9 cellular contexts compared by ENCODE assay signal in the genomic region with DNA sequence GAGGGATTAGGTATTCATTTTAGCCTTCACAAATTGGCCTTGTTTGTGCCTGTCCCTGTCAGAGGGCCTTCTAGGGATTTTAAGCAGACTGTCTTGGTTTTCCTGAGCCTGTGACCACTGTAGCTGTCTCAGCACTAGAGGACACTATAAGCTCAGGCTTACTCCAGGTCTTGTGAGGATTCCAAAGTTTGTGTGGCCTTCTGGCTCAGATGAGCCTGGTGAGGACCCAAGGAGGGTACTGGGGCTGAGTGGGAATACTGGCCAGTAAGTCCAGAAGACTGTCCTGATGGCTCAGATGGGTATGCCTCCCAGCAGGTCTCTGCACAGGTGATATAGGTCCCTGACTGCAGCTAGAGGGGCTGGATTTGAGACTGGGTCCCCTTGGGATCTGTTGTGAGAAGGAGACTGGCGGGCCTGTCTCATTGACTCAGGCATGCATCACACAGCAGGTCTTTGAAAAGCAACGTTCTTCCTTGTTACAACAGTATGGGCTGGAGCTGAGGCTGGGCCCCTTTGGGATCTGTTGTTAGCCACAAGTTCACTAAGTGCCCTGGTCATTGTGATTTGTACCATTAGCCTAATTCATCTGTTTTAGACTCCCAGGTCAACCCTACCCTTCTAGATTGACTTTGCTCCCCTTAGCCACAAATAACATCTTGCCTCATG. TPM values are rescaled to one million over a fixed set of nuclear protein-coding genes. Genes with fewer than 3 reads are reported as not detected.
A peak's percentile ranks its signal among the peaks of the same experiment; 100 is the strongest.
DNase-seq lines count a peak whose midpoint lies in the region; ATAC-seq and TF ChIP-seq lines count a peak whose summit lies in the region.
"Had no signal": no experiment of that assay in that cellular context is flagged by ENCODE, and none has a peak within 500 bp of the region (broad histone marks: within the 10 kb centered on the region; RNA-seq: fewer than 3 reads in every experiment).

No MANE protein-coding gene starts in this region.

- no peaks in the 10 kb centered on the region for H3K36me3 Mint-ChIP-seq in stimulated activated effector memory CD8-positive, alpha-beta T cell treated with anti-CD3 and anti-CD28 coated beads, Interleukin-12 subunit alpha, Interleukin-12 subunit beta, amount 100 ng/mL, for 72 hours

- H3K4me2 ChIP-seq in HCT116 (ENCODE audit: low read length) (no peak overlapping the region), OCI-LY3 (ENCODE audit: low read length) (peak overlapping the region; percentile 35)

- BruUV-seq in HCT116 (replicated peaks; lab: Mats Ljungman, UMichigan), result no TSS peak

- H3K9me3 ChIP-seq in HCT116 (ENCODE audit: control insufficient read depth in 1 of 2, insufficient read depth in 1 of 2, low read depth in 1 of 2, low read length in 2 of 2) (no peaks in the 10 kb centered on the region), OCI-LY3 (ENCODE audit: insufficient read depth, low read length) (no peaks in the 10 kb centered on the region)

- DNase-seq in GM13977 (ENCODE audit: low spot score) (no peak), HCT116 (ENCODE audit: low read depth, low spot score) (peak; percentile 16), kidney glomerular epithelial cell (lab: John Stamatoyannopoulos, UW) (peak; percentile 60), NCI-H128 (lab: John Stamatoyannopoulos, UW; ENCODE audit: unreplicated experiment) (no peak), HT-29 (ENCODE audit: low spot score) (no peak)
- DNase-seq in stimulated activated effector memory CD8-positive, alpha-beta T cell treated with anti-CD3 and anti-CD28 coated beads, Interleukin-12 subunit alpha, Interleukin-12 subunit beta, amount 100 ng/mL, for 72 hours (ENCODE audit: low spot score in 2 of 2), result no peak
- no peak for DNase-seq in activated CD4-positive, alpha-beta T cell treated with anti-CD3 and anti-CD28 coated beads for 1 hour
- DNase-seq: left cardiac atrium had no signal

- H4K20me1 ChIP-seq in HCT116 (ENCODE audit: insufficient read depth) (no peaks in the 10 kb centered on the region), OCI-LY3 (ENCODE audit: insufficient read depth, low read length) (no peaks in the 10 kb centered on the region)

- H3K9me2 ChIP-seq in HCT116 (ENCODE audit: insufficient read depth), result no peaks in the 10 kb centered on the region

- H3K27ac ChIP-seq in HCT116 (ENCODE audit: low read depth, low read length) (no peak overlapping the region), OCI-LY3 (ENCODE audit: low read length) (no peak overlapping the region)

- intact Hi-C loops in HCT116 (cut with micrococcal nuclease), result loop anchor here (1.0 kb wide), 1 partner anchor 190 kb away; no protein-coding TSS in a partner anchor

- no peak overlapping the region for H3K4me3 Mint-ChIP-seq in stimulated activated effector memory CD8-positive, alpha-beta T cell treated with anti-CD3 and anti-CD28 coated beads, Interleukin-12 subunit alpha, Interleukin-12 subunit beta, amount 100 ng/mL, for 72 hours

- RAD21 ChIA-PET in HCT116 (lab: Charles Lee; ENCODE audit: low non-redundant PET in 1 of 2, low total read pairs in 2 of 2, uncharacterized antibody in 2 of 2, unreplicated experiment in 2 of 2), result no interaction called here

- peak; percentile 27 for TF ChIP-seq CTCF in GM13977 (IDR thresholded peaks at IDR 0.05; ENCODE audit: extremely low read depth, insufficient read depth, missing control alignments)
- TF ChIP-seq CTCF in HCT116 (IDR thresholded peaks at IDR 0.05 in 2 of 3, conservative IDR thresholded peaks at IDR 0.05 in 1 of 3; ENCODE audit: borderline replicate concordance in 1 of 3, insufficient read depth in 1 of 3, low read depth in 2 of 3, low read length in 2 of 3), result peak in 2 of 3 experiments; percentile 24 to 38; a peak in 2 of 6 replicates
- peak; percentile 23 for TF ChIP-seq CTCF in OCI-LY3 (IDR thresholded peaks at IDR 0.05; ENCODE audit: low read depth, low read length)

- in situ Hi-C loops in GM13977 (cut with MboI; ENCODE audit: low pct_unique_long_range_greater_than_20kb, low sequenced_read_pairs, unreplicated experiment), result no loop called here

- no peak overlapping the region for H3K9ac ChIP-seq in HCT116 (ENCODE audit: low read length)
- H3K9ac ChIP-seq in OCI-LY3 (ENCODE audit: low read length), result no peak overlapping the region

- peak; percentile 63 for TF ChIP-seq RAD21 in HCT116 (IDR thresholded peaks at IDR 0.05; ENCODE audit: low read depth)

- peaks cover 3% of the 10 kb centered on the region for H3K9me3 Mint-ChIP-seq in stimulated activated effector memory CD8-positive, alpha-beta T cell treated with anti-CD3 and anti-CD28 coated beads, Interleukin-12 subunit alpha, Interleukin-12 subunit beta, amount 100 ng/mL, for 72 hours

- no peak overlapping the region for H3K27ac Mint-ChIP-seq in stimulated activated effector memory CD8-positive, alpha-beta T cell treated with anti-CD3 and anti-CD28 coated beads, Interleukin-12 subunit alpha, Interleukin-12 subunit beta, amount 100 ng/mL, for 72 hours

- H3K27me3 ChIP-seq in HCT116 (ENCODE audit: insufficient read depth, low read length) (no peaks in the 10 kb centered on the region), OCI-LY3 (ENCODE audit: low read depth, low read length) (no peaks in the 10 kb centered on the region)

- TF ChIP-seq POLR2A in HCT116 (IDR thresholded peaks at IDR 0.05; ENCODE audit: borderline replicate concordance, extremely low read depth, insufficient read depth, insufficient read length), result no peak

- H3K4me1 ChIP-seq in HCT116 (ENCODE audit: control insufficient read depth in 1 of 2, insufficient read depth in 2 of 2, low read length in 2 of 2), result no peaks in the 10 kb centered on the region
- H3K4me1 ChIP-seq in OCI-LY3 (ENCODE audit: low read length), result peaks cover 13% of the 10 kb centered on the region

- H3K4me1 Mint-ChIP-seq in stimulated activated effector memory CD8-positive, alpha-beta T cell treated with anti-CD3 and anti-CD28 coated beads, Interleukin-12 subunit alpha, Interleukin-12 subunit beta, amount 100 ng/mL, for 72 hours, result peaks cover 6% of the 10 kb centered on the region

- POLR2A ChIA-PET in HCT116 (lab: Charles Lee), result no interaction called here

- H2AFZ ChIP-seq in HCT116 (ENCODE audit: low read depth, low read length, poor library complexity, severe bottlenecking), result no peak overlapping the region
- no peak overlapping the region for H2AFZ ChIP-seq in OCI-LY3 (ENCODE audit: low read depth, low read length)

- H3K79me2 ChIP-seq in HCT116 (ENCODE audit: insufficient read depth, low read length) (no peaks in the 10 kb centered on the region), OCI-LY3 (ENCODE audit: low read length) (no peaks in the 10 kb centered on the region)

- CTCF ChIA-PET in HCT116 (lab: Charles Lee), result no interaction called here

- H3K4me3 ChIP-seq in HCT116 (replicated peaks in 1 of 2; ENCODE audit: low read depth in 1 of 2, low read length in 2 of 2) (no peak overlapping the region), OCI-LY3 (ENCODE audit: low read length) (no peak overlapping the region)

- peak; percentile 70 for ATAC-seq in HCT116
- no peak for ATAC-seq in stimulated activated effector memory CD8-positive, alpha-beta T cell treated with anti-CD3 and anti-CD28 coated beads, Interleukin-12 subunit alpha, Interleukin-12 subunit beta, amount 100 ng/mL, for 72 hours
- ATAC-seq: left cardiac atrium had no signal

- H3K36me3 ChIP-seq in HCT116 (ENCODE audit: control insufficient read depth in 1 of 2, insufficient read depth in 2 of 2, low read length in 2 of 2), result no peaks in the 10 kb centered on the region
- H3K36me3 ChIP-seq in OCI-LY3 (replicated peaks; ENCODE audit: low read depth, low read length), result no peaks in the 10 kb centered on the region

TF ChIP-seq in HCT116, 20 proteins besides CTCF, POLR2A, EP300 and RAD21 (continues in another document):
- TF ChIP-seq EZH2 (IDR thresholded peaks at IDR 0.05) (no peak), ZNF274 (IDR thresholded peaks at IDR 0.05; ENCODE audit: low read depth, low read length) (no peak), POLR2AphosphoS5 (IDR thresholded peaks at IDR 0.05; ENCODE audit: low read depth, low read length) (no peak), CBX3 (IDR thresholded peaks at IDR 0.05; ENCODE audit: low read depth) (no peak), FOSL1 (IDR thresholded peaks at IDR 0.05; ENCODE audit: low read depth) (no peak), ZFX (IDR thresholded peaks at IDR 0.05) (no peak), SIN3A (IDR thresholded peaks at IDR 0.05; ENCODE audit: low read depth) (no peak), CEBPB (IDR thresholded peaks at IDR 0.05; ENCODE audit: low read depth) (no peak), EZH2phosphoT487 (IDR thresholded peaks at IDR 0.05; ENCODE audit: borderline replicate concordance) (no peak), YY1 (IDR thresholded peaks at IDR 0.05; ENCODE audit: extremely low read depth, insufficient replicate concordance, low read depth, low read length) (no peak), TCF7L2 (IDR thresholded peaks at IDR 0.05; ENCODE audit: borderline replicate concordance, extremely low read depth, insufficient read depth, insufficient read length) (no peak), ELF1 (IDR thresholded peaks at IDR 0.05; ENCODE audit: borderline replicate concordance, low read depth) (no peak), SRF (IDR thresholded peaks at IDR 0.05; ENCODE audit: low read depth) (no peak), EGR1 (IDR thresholded peaks at IDR 0.05; ENCODE audit: low read depth) (no peak)
- TF ChIP-seq, protein P1, sequence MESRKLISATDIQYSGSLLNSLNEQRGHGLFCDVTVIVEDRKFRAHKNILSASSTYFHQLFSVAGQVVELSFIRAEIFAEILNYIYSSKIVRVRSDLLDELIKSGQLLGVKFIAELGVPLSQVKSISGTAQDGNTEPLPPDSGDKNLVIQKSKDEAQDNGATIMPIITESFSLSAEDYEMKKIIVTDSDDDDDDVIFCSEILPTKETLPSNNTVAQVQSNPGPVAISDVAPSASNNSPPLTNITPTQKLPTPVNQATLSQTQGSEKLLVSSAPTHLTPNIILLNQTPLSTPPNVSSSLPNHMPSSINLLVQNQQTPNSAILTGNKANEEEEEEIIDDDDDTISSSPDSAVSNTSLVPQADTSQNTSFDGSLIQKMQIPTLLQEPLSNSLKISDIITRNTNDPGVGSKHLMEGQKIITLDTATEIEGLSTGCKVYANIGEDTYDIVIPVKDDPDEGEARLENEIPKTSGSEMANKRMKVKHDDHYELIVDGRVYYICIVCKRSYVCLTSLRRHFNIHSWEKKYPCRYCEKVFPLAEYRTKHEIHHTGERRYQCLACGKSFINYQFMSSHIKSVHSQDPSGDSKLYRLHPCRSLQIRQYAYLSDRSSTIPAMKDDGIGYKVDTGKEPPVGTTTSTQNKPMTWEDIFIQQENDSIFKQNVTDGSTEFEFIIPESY (IDR thresholded peaks at IDR 0.05; ENCODE audit: extremely low read depth, insufficient replicate concordance, low read length), result no peak
- TF ChIP-seq, protein P2, sequence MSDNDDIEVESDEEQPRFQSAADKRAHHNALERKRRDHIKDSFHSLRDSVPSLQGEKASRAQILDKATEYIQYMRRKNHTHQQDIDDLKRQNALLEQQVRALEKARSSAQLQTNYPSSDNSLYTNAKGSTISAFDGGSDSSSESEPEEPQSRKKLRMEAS (IDR thresholded peaks at IDR 0.05), result no peak

RNA-seq across cellular contexts. Expression of a gene that starts 26.3 kb away (rescaled TPM):
- 43.8 TPM for total RNA-seq in HCT116 (2021; ENCODE audit: unreplicated experiment)
- polyA plus RNA-seq in HCT116 (2012), result 22.3 and 23.1 TPM in 2 replicates
- 10.0 and 12.9 TPM in 2 replicates for total RNA-seq in HT-29 (2014; rRNA removed; shearing (Covaris generic))

Comparison
In these comparisons a context has a peak if more than half of its experiments do, and no peak if none do; other contexts are left out.
1. DNase-seq: peak in HCT116 (single experiment) and kidney glomerular epithelial cell (single experiment); none in GM13977 (single experiment), stimulated activated effector memory CD8-positive, alpha-beta T cell treated with anti-CD3 and anti-CD28 coated beads, Interleukin-12 subunit alpha, Interleukin-12 subunit beta, amount 100 ng/mL, for 72 hours (0 of 2), NCI-H128 (single experiment), HT-29 (single experiment) and activated CD4-positive, alpha-beta T cell treated with anti-CD3 and anti-CD28 coated beads for 1 hour (single experiment).
2. Peak in every context shown above with its lines, with median percentiles within 50 percentile points of each other: CTCF ChIP-seq.